In the genomic region with DNA sequence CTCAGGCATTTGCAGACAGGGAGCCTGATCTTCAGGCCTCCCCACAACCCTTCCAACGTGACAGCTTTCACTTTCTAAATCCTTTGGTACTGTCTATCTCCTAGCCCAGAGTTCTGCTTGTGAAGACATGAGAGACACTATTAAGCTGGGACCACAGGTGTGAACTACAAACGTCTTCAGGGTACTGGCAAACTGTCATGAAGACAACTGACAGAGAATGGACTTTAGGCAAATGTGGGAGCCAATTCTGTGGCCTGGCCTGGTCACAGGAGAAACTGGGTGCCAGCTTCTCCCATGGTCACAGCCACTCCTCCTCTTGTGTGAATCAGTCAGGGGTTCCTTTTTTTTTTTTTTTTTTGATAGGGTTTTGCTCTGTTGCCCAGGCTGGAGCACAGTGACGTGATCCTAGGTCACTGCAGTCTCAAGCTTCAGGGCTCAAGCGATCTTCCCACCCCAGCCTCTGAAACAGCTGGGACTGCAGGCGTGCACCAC, we compare ENCODE assay signal across 9 cellular contexts. TPM values are rescaled to one million over a fixed set of nuclear protein-coding genes. Genes with fewer than 3 reads are reported as not detected.
DNase-seq lines count a peak whose midpoint lies in the region; ATAC-seq and TF ChIP-seq lines count a peak whose summit lies in the region.
"Had no signal": no experiment of that assay in that cellular context is flagged by ENCODE, and none has a peak within 500 bp of the region (broad histone marks: within the 10 kb centered on the region; RNA-seq: fewer than 3 reads in every experiment).

No MANE protein-coding gene starts in this region.

- H3K27me3 ChIP-seq in ovary: no peaks in the 10 kb centered on the region
- H3K27me3 ChIP-seq: SJSA1 had no signal

- intact Hi-C loops in activated B cell treated with CpG ODN at 0.5 μM for 24 hours (cut with micrococcal nuclease) (loop anchor here (1.0 to 10.0 kb wide), 3 partner anchors 8 to 474 kb away; partner anchors contain the start of genes NCBP1 and TSTD2), ovary (cut with DNase I) (no loop called here)

- H3K36me3 Mint-ChIP-seq in activated CD8-positive, alpha-beta memory T cell treated with anti-CD3 and anti-CD28 coated beads, Interleukin-2, amount 10 ng/mL, durations not matched to agents 7 days and 5 days: peaks cover 72% of the 10 kb centered on the region
- H3K36me3 Mint-ChIP-seq in activated B cell treated with CpG ODN at 0.5 μM for 24 hours (ENCODE audit: low read depth): peaks cover 7% of the 10 kb centered on the region
- peaks cover 56% of the 10 kb centered on the region for H3K36me3 Mint-ChIP-seq in stimulated activated effector memory CD8-positive, alpha-beta T cell treated with anti-CD3 and anti-CD28 coated beads, Interleukin-12 subunit alpha, Interleukin-12 subunit beta, amount 100 ng/mL, for 72 hours
- peaks cover 22% of the 10 kb centered on the region for H3K36me3 Mint-ChIP-seq in mesothelial cell of epicardium

- H3K9me3 Mint-ChIP-seq in activated CD8-positive, alpha-beta memory T cell treated with anti-CD3 and anti-CD28 coated beads, Interleukin-2, amount 10 ng/mL, durations not matched to agents 7 days and 5 days (ENCODE audit: low read depth): no peaks in the 10 kb centered on the region
- H3K9me3 Mint-ChIP-seq in activated B cell treated with CpG ODN at 0.5 μM for 24 hours (no peaks in the 10 kb centered on the region), mesothelial cell of epicardium (peaks cover 5% of the 10 kb centered on the region)
- no peaks in the 10 kb centered on the region for H3K9me3 Mint-ChIP-seq in stimulated activated effector memory CD8-positive, alpha-beta T cell treated with anti-CD3 and anti-CD28 coated beads, Interleukin-12 subunit alpha, Interleukin-12 subunit beta, amount 100 ng/mL, for 72 hours

- ATAC-seq in activated CD8-positive, alpha-beta memory T cell treated with anti-CD3 and anti-CD28 coated beads, Interleukin-2, amount 10 ng/mL, durations not matched to agents 7 days and 5 days: peak; percentile 83
- peak; percentile 49 for ATAC-seq in HG02943 (IDR thresholded peaks at IDR 0.05; ENCODE audit: low read depth, unreplicated experiment)
- ATAC-seq in activated B cell treated with CpG ODN at 0.5 μM for 24 hours (ENCODE audit: low read depth): peak; percentile 80
- peak; percentile 75 for ATAC-seq in stimulated activated effector memory CD8-positive, alpha-beta T cell treated with anti-CD3 and anti-CD28 coated beads, Interleukin-12 subunit alpha, Interleukin-12 subunit beta, amount 100 ng/mL, for 72 hours

- no peaks in the 10 kb centered on the region for H3K4me1 ChIP-seq in ovary (ENCODE audit: insufficient read depth)
- H3K4me1 ChIP-seq: SJSA1 had no signal

- H3K4me1 Mint-ChIP-seq in activated CD8-positive, alpha-beta memory T cell treated with anti-CD3 and anti-CD28 coated beads, Interleukin-2, amount 10 ng/mL, durations not matched to agents 7 days and 5 days: peaks cover 83% of the 10 kb centered on the region
- H3K4me1 Mint-ChIP-seq in activated B cell treated with CpG ODN at 0.5 μM for 24 hours (peaks cover 68% of the 10 kb centered on the region), mesothelial cell of epicardium (no peaks in the 10 kb centered on the region)
- H3K4me1 Mint-ChIP-seq in stimulated activated effector memory CD8-positive, alpha-beta T cell treated with anti-CD3 and anti-CD28 coated beads, Interleukin-12 subunit alpha, Interleukin-12 subunit beta, amount 100 ng/mL, for 72 hours: peaks cover 67% of the 10 kb centered on the region

- no peaks in the 10 kb centered on the region for H3K9me3 ChIP-seq in ovary
- H3K9me3 ChIP-seq: SJSA1 had no signal

- CTCF ChIA-PET in activated CD8-positive, alpha-beta memory T cell treated with anti-CD3 and anti-CD28 coated beads, Interleukin-2, amount 10 ng/mL, durations not matched to agents 7 days and 5 days (lab: Charles Lee): interaction anchor here (0.7 to 4.7 kb wide), 6 partner anchors 10 to 188 kb away, joined by 3 to 41 read pairs (median 4); partner anchors contain the start of gene TRIM14
- CTCF ChIA-PET in activated B cell treated with CpG ODN at 0.5 μM for 24 hours (lab: Charles Lee): interaction anchor here (0.7 kb wide), 1 partner anchor 35 kb away, joined by 3 read pairs; no protein-coding TSS in a partner anchor

- peak overlapping the region; percentile 39 for H3K4me3 Mint-ChIP-seq in activated CD8-positive, alpha-beta memory T cell treated with anti-CD3 and anti-CD28 coated beads, Interleukin-2, amount 10 ng/mL, durations not matched to agents 7 days and 5 days
- H3K4me3 Mint-ChIP-seq in activated B cell treated with CpG ODN at 0.5 μM for 24 hours (peak overlapping the region; percentile 59), mesothelial cell of epicardium (no peak overlapping the region)
- peak overlapping the region; percentile 56 for H3K4me3 Mint-ChIP-seq in stimulated activated effector memory CD8-positive, alpha-beta T cell treated with anti-CD3 and anti-CD28 coated beads, Interleukin-12 subunit alpha, Interleukin-12 subunit beta, amount 100 ng/mL, for 72 hours

- H3K27ac ChIP-seq in ovary: no peak overlapping the region
- H3K27ac ChIP-seq: SJSA1 had no signal

- H3K27me3 Mint-ChIP-seq in activated CD8-positive, alpha-beta memory T cell treated with anti-CD3 and anti-CD28 coated beads, Interleukin-2, amount 10 ng/mL, durations not matched to agents 7 days and 5 days: no peaks in the 10 kb centered on the region
- H3K27me3 Mint-ChIP-seq in activated B cell treated with CpG ODN at 0.5 μM for 24 hours (no peaks in the 10 kb centered on the region), mesothelial cell of epicardium (ENCODE audit: low read depth) (no peaks in the 10 kb centered on the region)

- no peak for TF ChIP-seq POLR2A in ovary (IDR thresholded peaks at IDR 0.05)

- TF ChIP-seq EP300 in ovary (IDR thresholded peaks at IDR 0.05): no peak

- no peak for TF ChIP-seq CTCF in activated B cell treated with CpG ODN at 0.5 μM for 24 hours (IDR thresholded peaks at IDR 0.05)
- no peak for TF ChIP-seq CTCF in ovary (IDR thresholded peaks at IDR 0.05)
- TF ChIP-seq CTCF in mesothelial cell of epicardium (IDR thresholded peaks at IDR 0.05; ENCODE audit: unreplicated experiment): no peak

- H3K36me3 ChIP-seq in ovary: no peaks in the 10 kb centered on the region

- POLR2A ChIA-PET in activated B cell treated with CpG ODN at 0.5 μM for 24 hours (lab: Charles Lee): interaction anchor here (0.6 to 2.8 kb wide), 13 partner anchors 10 to 186 kb away, joined by 3 to 42 read pairs (median 5); partner anchors contain the start of genes NANS, TBC1D2, TRIM14 and TRMO

- 85 to 93% (median 92%) methylated on average over 5 of the region's 5 CpGs for WGBS in ovary, 3 donors

- peak overlapping the region; percentile 90 for H3K27ac Mint-ChIP-seq in activated CD8-positive, alpha-beta memory T cell treated with anti-CD3 and anti-CD28 coated beads, Interleukin-2, amount 10 ng/mL, durations not matched to agents 7 days and 5 days
- H3K27ac Mint-ChIP-seq in activated B cell treated with CpG ODN at 0.5 μM for 24 hours (peak overlapping the region; percentile 98), mesothelial cell of epicardium (no peak overlapping the region)
- peak overlapping the region; percentile 89 for H3K27ac Mint-ChIP-seq in stimulated activated effector memory CD8-positive, alpha-beta T cell treated with anti-CD3 and anti-CD28 coated beads, Interleukin-12 subunit alpha, Interleukin-12 subunit beta, amount 100 ng/mL, for 72 hours

- DNase-seq in activated CD8-positive, alpha-beta memory T cell treated with anti-CD3 and anti-CD28 coated beads, Interleukin-2, amount 10 ng/mL, durations not matched to agents 7 days and 5 days: peak; percentile 61
- no peak for DNase-seq in activated CD8-positive, alpha-beta memory T cell treated with anti-CD3 and anti-CD28 coated beads, Interleukin-2, amount 50 U/mL, for 4 hours
- DNase-seq in activated B cell treated with CpG ODN at 0.5 μM for 24 hours: no peak
- no peak for DNase-seq in stimulated activated effector memory CD8-positive, alpha-beta T cell treated with anti-CD3 and anti-CD28 coated beads, Interleukin-12 subunit alpha, Interleukin-12 subunit beta, amount 100 ng/mL, for 72 hours (ENCODE audit: low spot score in 2 of 2)
- DNase-seq in ovary: no peak
- DNase-seq in mesothelial cell of epicardium (ENCODE audit: low spot score in 2 of 2, unreplicated experiment in 2 of 2): no peak
- DNase-seq in kidney tubule cell (ENCODE audit: low spot score): no peak

- H3K4me3 ChIP-seq in ovary: no peak overlapping the region
- H3K4me3 ChIP-seq: SJSA1 had no signal

RNA-seq across cellular contexts. Expression of gene TRIM14, which starts 10.4 kb away (rescaled TPM):
- 100 to 1,000 TPM in 1 of 2 experiments, 10 to 100 TPM in 1; 84.6 to 128 TPM for total RNA-seq in activated CD8-positive, alpha-beta memory T cell treated with anti-CD3 and anti-CD28 coated beads, Interleukin-2, amount 10 ng/mL, durations not matched to agents 7 days and 5 days
- 11.7 and 12.8 TPM in 2 replicates for total RNA-seq in activated B cell treated with CpG ODN at 0.5 μM for 24 hours
- total RNA-seq in ovary: 10 to 100 TPM in 1 of 7 donors, 1 to 10 TPM in 6; 3.6 to 12.2 (median 5.7) TPM
- polyA plus RNA-seq in ovary: 10 to 100 TPM in 1 of 2 donors, 1 to 10 TPM in 1; 2.3 to 24.0 TPM
- 10.1 to 12.2 TPM (median 11.5 TPM) in 3 replicates for total RNA-seq in mesothelial cell of epicardium

RNA-seq across cellular contexts. Expression of gene NANS, which starts 52.1 kb away (rescaled TPM):
- total RNA-seq in activated CD8-positive, alpha-beta memory T cell treated with anti-CD3 and anti-CD28 coated beads, Interleukin-2, amount 10 ng/mL, durations not matched to agents 7 days and 5 days: 10 to 100 TPM; 35.5 to 47.8 TPM
- total RNA-seq in activated B cell treated with CpG ODN at 0.5 μM for 24 hours (21.6 and 21.8 TPM in 2 replicates), ovary (10 to 100 TPM; 24.1 to 43.8 (median 33.8) TPM), mesothelial cell of epicardium (36.7 to 39.5 TPM (median 36.9 TPM) in 3 replicates)
- 10 to 100 TPM; 28.3 to 41.5 TPM for polyA plus RNA-seq in ovary
